Comparison of ENCODE assay signal across 1 cellular context in the genomic region with DNA sequence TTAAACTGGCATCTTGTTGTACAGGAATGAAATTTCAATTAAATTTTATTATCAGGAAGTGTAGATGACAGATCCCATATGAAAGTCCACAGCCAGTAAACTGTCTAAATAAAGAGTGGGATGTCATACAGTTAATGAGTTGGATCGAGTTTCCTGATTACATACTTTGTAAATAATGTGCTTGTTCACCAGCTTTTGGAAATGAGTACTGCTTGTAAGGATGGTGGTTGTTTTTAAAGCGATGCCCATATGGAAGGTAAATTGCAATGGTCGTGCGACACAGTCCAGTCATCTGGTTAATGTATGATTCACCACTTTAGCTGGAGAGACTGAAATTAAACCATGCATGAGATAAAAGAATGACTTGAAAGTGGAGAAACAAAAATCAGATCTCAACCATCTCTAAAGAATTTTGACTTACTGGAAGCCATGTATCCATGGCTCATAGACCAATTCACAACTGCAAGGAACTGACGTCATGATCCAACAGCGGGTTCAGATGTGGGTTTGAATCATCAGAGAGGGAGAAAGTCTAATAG.
TF ChIP-seq lines count a peak whose summit lies in the region.

No MANE protein-coding gene starts in this region.

TF ChIP-seq in HEK293T, 16 proteins besides CTCF, POLR2A, EP300 and RAD21:
- TF ChIP-seq SP1 (IDR thresholded peaks at IDR 0.05) = no peak
- no peak for TF ChIP-seq L3MBTL2 (conservative IDR thresholded peaks at IDR 0.05)
- no peak for TF ChIP-seq BHLHE40 (IDR thresholded peaks at IDR 0.05; ENCODE audit: borderline replicate concordance)
- no peak for TF ChIP-seq FOXM1 (IDR thresholded peaks at IDR 0.05; ENCODE audit: borderline replicate concordance)
- no peak for TF ChIP-seq ARNT (IDR thresholded peaks at IDR 0.05)
- no peak for TF ChIP-seq NFRKB (IDR thresholded peaks at IDR 0.05)
- no peak for TF ChIP-seq CTBP1 (IDR thresholded peaks at IDR 0.05; ENCODE audit: borderline replicate concordance)
- no peak for TF ChIP-seq LEF1 (IDR thresholded peaks at IDR 0.05; ENCODE audit: borderline replicate concordance)
- no peak for TF ChIP-seq HDGF (IDR thresholded peaks at IDR 0.05; ENCODE audit: borderline replicate concordance)
- no peak for TF ChIP-seq FOXA1 (IDR thresholded peaks at IDR 0.05)
- no peak for TF ChIP-seq ZNF384 (IDR thresholded peaks at IDR 0.05)
- no peak for TF ChIP-seq PKNOX1 (IDR thresholded peaks at IDR 0.05)
- TF ChIP-seq SUZ12 (IDR thresholded peaks at IDR 0.05) = no peak
- no peak for TF ChIP-seq ELF4 (IDR thresholded peaks at IDR 0.05)
- TF ChIP-seq FOXK2 (IDR thresholded peaks at IDR 0.05) = no peak
